In the genomic region with DNA sequence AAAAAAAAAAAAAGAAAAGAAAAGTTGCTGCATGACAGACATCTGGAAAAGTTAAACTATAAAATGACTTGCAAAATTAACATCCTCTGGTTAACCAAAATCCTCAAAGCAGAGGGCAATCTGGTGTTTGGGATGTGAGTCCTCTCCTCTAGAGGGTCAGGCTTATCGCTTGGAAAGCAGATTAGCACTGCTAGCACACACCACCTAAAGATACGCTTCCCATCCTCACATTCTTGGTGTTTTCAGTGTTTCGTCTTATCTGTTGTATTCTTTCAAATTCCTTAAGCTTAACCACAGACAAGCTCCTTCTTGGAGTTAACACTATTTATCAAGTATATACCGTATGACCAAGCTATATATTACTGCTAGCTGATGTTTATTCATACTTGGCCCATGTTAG, we compare ENCODE assay signal across 20 cellular contexts.
"Had no signal": no experiment of that assay in that cellular context is flagged by ENCODE, and none has a peak within 500 bp of the region (broad histone marks: within the 10 kb centered on the region; RNA-seq: fewer than 3 reads in every experiment).

No MANE protein-coding gene starts in this region.

- DNase-seq: activated CD4-positive, alpha-beta T cell treated with anti-CD3 and anti-CD28 coated beads, Interleukin-2, amount 10 ng/mL, durations not matched to agents 7 days and 5 days; activated CD8-positive, alpha-beta T cell treated with anti-CD3 and anti-CD28 coated beads, Interleukin-2, amount 10 ng/mL, durations not matched to agents 7 days and 5 days; activated effector memory CD4-positive, alpha-beta T cell treated with anti-CD3 and anti-CD28 coated beads, Interleukin-2, amount 50 U/mL, for 16 hours; activated T-cell treated with anti-CD3 and anti-CD28 coated beads, Interleukin-2, amount 50 U/mL, for 4 hours; amniotic stem cell; erythroblast; left colon; lower lobe of right lung; midbrain; occipital lobe; stimulated activated CD4-positive, alpha-beta T cell treated with anti-CD3 and anti-CD28 coated beads, Interleukin-2, amount 100 ng/mL, for 24 hours; stimulated activated naive CD8-positive, alpha-beta T cell treated with anti-CD3 and anti-CD28 coated beads, Interleukin-15, Interleukin-2, amounts not matched to agents 100 U/mL and 50 U/mL, for 24 hours; substantia nigra; SW 1271; tibial artery had no signal

- H3K27ac ChIP-seq: gastroesophageal sphincter, lower lobe of right lung, right atrium auricular region, SJSA1, tibial artery had no signal

- H3K36me3 Mint-ChIP-seq: activated naive CD4-positive, alpha-beta T cell treated with anti-CD3 and anti-CD28 coated beads, Interleukin-2, amount 50 U/mL, for 72 hours had no signal

- H3K4me3 Mint-ChIP-seq: activated CD4-positive, alpha-beta T cell treated with anti-CD3 and anti-CD28 coated beads, Interleukin-2, amount 10 ng/mL, durations not matched to agents 7 days and 5 days; activated CD8-positive, alpha-beta T cell treated with anti-CD3 and anti-CD28 coated beads, Interleukin-2, amount 10 ng/mL, durations not matched to agents 7 days and 5 days; activated T-cell treated with anti-CD3 and anti-CD28 coated beads, Interleukin-2, amount 50 U/mL, for 4 hours had no signal

- H3K27me3 ChIP-seq: gastroesophageal sphincter, right atrium auricular region, SJSA1, tibial artery had no signal

- H3K9me3 ChIP-seq: gastroesophageal sphincter, lower lobe of right lung, right atrium auricular region, SJSA1, tibial artery had no signal

- H3K4me1 Mint-ChIP-seq: activated CD4-positive, alpha-beta T cell treated with anti-CD3 and anti-CD28 coated beads, Interleukin-2, amount 10 ng/mL, durations not matched to agents 7 days and 5 days had no signal

- H3K4me1 ChIP-seq: gastroesophageal sphincter, lower lobe of right lung, right atrium auricular region, SJSA1, tibial artery had no signal

- H3K4me3 ChIP-seq: gastroesophageal sphincter, lower lobe of right lung, right atrium auricular region, SJSA1, tibial artery had no signal

- ATAC-seq: activated CD4-positive, CD25-positive, alpha-beta regulatory T cell treated with anti-CD3 and anti-CD28 coated beads, Interleukin-2, amount 50 U/mL, for 24 hours; activated CD8-positive, alpha-beta T cell treated with anti-CD3 and anti-CD28 coated beads, Interleukin-2, amount 10 ng/mL, durations not matched to agents 7 days and 5 days; activated naive CD4-positive, alpha-beta T cell treated with anti-CD3 and anti-CD28 coated beads, Interleukin-2, amount 50 U/mL, for 72 hours; activated T-cell treated with anti-CD3 and anti-CD28 coated beads, Interleukin-2, amount 50 U/mL, for 4 hours; gastroesophageal sphincter; left colon; lower lobe of right lung; stimulated activated naive CD8-positive, alpha-beta T cell treated with anti-CD3 and anti-CD28 coated beads, Interleukin-15, Interleukin-2, amounts not matched to agents 100 U/mL and 50 U/mL, for 24 hours had no signal

- H3K36me3 ChIP-seq: gastroesophageal sphincter, lower lobe of right lung, right atrium auricular region, SJSA1, tibial artery had no signal

- H3K27ac Mint-ChIP-seq: activated CD4-positive, alpha-beta T cell treated with anti-CD3 and anti-CD28 coated beads, Interleukin-2, amount 10 ng/mL, durations not matched to agents 7 days and 5 days; activated CD8-positive, alpha-beta T cell treated with anti-CD3 and anti-CD28 coated beads, Interleukin-2, amount 10 ng/mL, durations not matched to agents 7 days and 5 days; activated naive CD4-positive, alpha-beta T cell treated with anti-CD3 and anti-CD28 coated beads, Interleukin-2, amount 50 U/mL, for 72 hours had no signal

- H3K27me3 Mint-ChIP-seq: activated CD4-positive, alpha-beta T cell treated with anti-CD3 and anti-CD28 coated beads, Interleukin-2, amount 10 ng/mL, durations not matched to agents 7 days and 5 days had no signal
